9 cellular contexts compared by ENCODE assay signal in genomic region chr16:31182391-31182790, GRCh38. TPM values are rescaled to one million over a fixed set of nuclear protein-coding genes. Genes with fewer than 3 reads are reported as not detected.
DNase-seq lines count a peak whose midpoint lies in the region; ATAC-seq and TF ChIP-seq lines count a peak whose summit lies in the region.
"Had no signal": no experiment of that assay in that cellular context is flagged by ENCODE, and none has a peak within 500 bp of the region (broad histone marks: within the 10 kb centered on the region; RNA-seq: fewer than 3 reads in every experiment).

No MANE protein-coding gene starts in this region.

- 20% methylated on average over 7 of the region's 7 CpGs for WGBS in esophagus muscularis mucosa
- 37 to 41% methylated on average over 7 of the region's 7 CpGs for WGBS in sigmoid colon, 2 donors

- no peak for TF ChIP-seq EP300 in esophagus muscularis mucosa (IDR thresholded peaks at IDR 0.05)
- TF ChIP-seq EP300 in sigmoid colon (IDR thresholded peaks at IDR 0.05), result no peak

- ATAC-seq in mucosa of descending colon, result no peak

- H3K9me3 ChIP-seq in SJCRH30 (replicated peaks), result no peaks in the 10 kb centered on the region
- H3K9me3 ChIP-seq in esophagus muscularis mucosa, result no peaks in the 10 kb centered on the region
- H3K9me3 ChIP-seq in sigmoid colon, result no peaks in the 10 kb centered on the region
- H3K9me3 ChIP-seq in mucosa of descending colon, result no peaks in the 10 kb centered on the region

- H3K4me1 ChIP-seq in SJCRH30 (peaks cover 13% of the 10 kb centered on the region), esophagus muscularis mucosa (peaks cover 29 to 48% (median 45%) of the 10 kb centered on the region in 4 donors), sigmoid colon (peaks cover 0 to 46% (median 42%) of the 10 kb centered on the region in 4 donors), mucosa of descending colon (ENCODE audit: low read depth) (peaks cover 27% of the 10 kb centered on the region)

- no peak for TF ChIP-seq CTCF in GM12875 (IDR thresholded peaks at IDR 0.05; ENCODE audit: borderline replicate concordance, insufficient read depth, low read depth, low read length)
- no peak for TF ChIP-seq CTCF in esophagus muscularis mucosa (IDR thresholded peaks at IDR 0.05)
- TF ChIP-seq CTCF in sigmoid colon (IDR thresholded peaks at IDR 0.05), result no peak
- no peak for TF ChIP-seq CTCF in mucosa of descending colon (IDR thresholded peaks at IDR 0.05)
- TF ChIP-seq CTCF in GM20000 (IDR thresholded peaks at IDR 0.05; ENCODE audit: extremely low read depth, missing control alignments), result no peak

- H3K27ac ChIP-seq in SJCRH30 (no peak overlapping the region), esophagus muscularis mucosa (replicated peaks in 1 of 4) (peak overlapping the region in 2 of 4 donors; percentile 4 to 97), sigmoid colon (peak overlapping the region in 1 of 4 donors; percentile 31)

- H3K4me3 ChIP-seq in GM12875 (ENCODE audit: low read depth, low read length) (peak overlapping the region; percentile 73), SJCRH30 (peak overlapping the region; percentile 97), esophagus muscularis mucosa (peak overlapping the region; percentile 80 to 99 (median 88)), sigmoid colon (peak overlapping the region in 3 of 4 donors; percentile 91 to 94 (median 93)), mucosa of descending colon (no peak overlapping the region)

- H3K36me3 ChIP-seq in SJCRH30, result peaks cover 67% of the 10 kb centered on the region
- peaks cover 36 to 52% (median 50%) of the 10 kb centered on the region in 4 donors for H3K36me3 ChIP-seq in esophagus muscularis mucosa
- peaks cover 38 to 52% (median 47%) of the 10 kb centered on the region in 4 donors for H3K36me3 ChIP-seq in sigmoid colon
- H3K36me3 ChIP-seq in mucosa of descending colon (ENCODE audit: low read depth), result peaks cover 12% of the 10 kb centered on the region

- intact Hi-C loops in esophagus muscularis mucosa (cut with DNase I), result no loop called here
- intact Hi-C loops in sigmoid colon (cut with DNase I), result loop anchor here (10.0 kb wide), 1 partner anchor 692 kb away; the partner anchor contains the start of gene ZNF267
- intact Hi-C loops in mucosa of descending colon (cut with DNase I, micrococcal nuclease), result no loop called here

- H3K27me3 ChIP-seq in SJCRH30 (no peaks in the 10 kb centered on the region), esophagus muscularis mucosa (no peaks in the 10 kb centered on the region), sigmoid colon (no peaks in the 10 kb centered on the region)

- DNase-seq in SJCRH30 (peak in 1 of 2 experiments; percentile 8), esophagus muscularis mucosa (ENCODE audit: extremely low spot score) (no peak), sigmoid colon (no peak), mucosa of descending colon (no peak), GM20000 (ENCODE audit: low spot score) (no peak)
- DNase-seq in stimulated activated CD4-positive, alpha-beta T cell treated with anti-CD3 and anti-CD28 coated beads, Interleukin-4, amount 100 ng/mL, for 1 hour, result no peak
- no peak for DNase-seq in activated CD4-positive, alpha-beta T cell treated with anti-CD3 and anti-CD28 coated beads for 48 hours
- DNase-seq: NCI-H1694 treated with DMSO at 0.1 percent for 48 hours had no signal

- TF ChIP-seq POLR2A in esophagus muscularis mucosa (IDR thresholded peaks at IDR 0.05; ENCODE audit: low read depth) (no peak), sigmoid colon (IDR thresholded peaks at IDR 0.05) (no peak)

RNA-seq across cellular contexts. Expression of gene FUS, which starts 2.5 kb away (rescaled TPM):
- total RNA-seq in SJCRH30 (2014; rRNA removed; shearing (Covaris generic)), result 92.1 and 111 TPM in 2 replicates
- total RNA-seq in esophagus muscularis mucosa, result 10 to 100 TPM; 24.0 to 45.1 (median 34.2) TPM
- total RNA-seq in sigmoid colon, result 10 to 100 TPM; 44.1 to 63.9 (median 60.4) TPM
- polyA plus RNA-seq in sigmoid colon, result 100 to 1,000 TPM in 1 of 3 donors, 10 to 100 TPM in 2; 79.9 to 262 (median 98.3) TPM
- total RNA-seq in mucosa of descending colon, result 100 to 1,000 TPM; 167 to 264 (median 189) TPM

RNA-seq across cellular contexts. Expression of gene PYCARD, which starts 20.2 kb away (rescaled TPM):
- total RNA-seq in SJCRH30 (2014; rRNA removed; shearing (Covaris generic)), result not detected in 2 replicates
- total RNA-seq in esophagus muscularis mucosa (10 to 100 TPM; 14.5 to 28.9 (median 22.9) TPM), sigmoid colon (10 to 100 TPM; 21.0 to 24.6 (median 23.5) TPM), mucosa of descending colon (10 to 100 TPM; 39.2 to 63.4 (median 63.1) TPM)
- polyA plus RNA-seq in sigmoid colon, result 100 to 1,000 TPM in 2 of 3 donors, 10 to 100 TPM in 1; 93.1 to 120 (median 107) TPM

RNA-seq across cellular contexts. Expression of gene TRIM72, which starts 31.5 kb away (rescaled TPM):
- 32.5 and 33.7 TPM in 2 replicates for total RNA-seq in SJCRH30 (2014; rRNA removed; shearing (Covaris generic))
- total RNA-seq in esophagus muscularis mucosa (under 1 TPM in 2 of 4 donors, not detected in 2; under 0.01 to 0.84 TPM), sigmoid colon (under 1 TPM in 3 of 4 donors, not detected in 1; under 0.01 to 0.27 (median under 0.01) TPM), mucosa of descending colon (under 1 TPM in 1 of 3 donors, not detected in 2; 0.02 TPM)
- under 1 TPM; under 0.01 to 0.07 (median under 0.01) TPM for polyA plus RNA-seq in sigmoid colon

RNA-seq across cellular contexts. Expression of gene PRSS36, which starts 32.5 kb away (rescaled TPM):
- total RNA-seq in SJCRH30 (2014; rRNA removed; shearing (Covaris generic)), result 0.43 and 0.51 TPM in 2 replicates
- total RNA-seq in esophagus muscularis mucosa (1 to 10 TPM; 2.7 to 8.4 (median 5.1) TPM), sigmoid colon (1 to 10 TPM in 3 of 4 donors, under 1 TPM in 1; 0.83 to 7.3 (median 3.7) TPM), mucosa of descending colon (10 to 100 TPM in 1 of 3 donors, 1 to 10 TPM in 2; 8.2 to 10.2 (median 9.5) TPM)
- polyA plus RNA-seq in sigmoid colon, result 10 to 100 TPM in 1 of 3 donors, 1 to 10 TPM in 2; 4.7 to 10.2 (median 7.6) TPM

RNA-seq across cellular contexts. Expression of gene PYDC1, which starts 34.5 kb away (rescaled TPM):
- total RNA-seq in SJCRH30 (2014; rRNA removed; shearing (Covaris generic)), result not detected in 2 replicates
- not detected for total RNA-seq in esophagus muscularis mucosa
- total RNA-seq in sigmoid colon, result not detected
- under 1 TPM in 1 of 3 donors, not detected in 2; 0.16 TPM for polyA plus RNA-seq in sigmoid colon
- not detected for total RNA-seq in mucosa of descending colon

Comparison
In these comparisons a context has a peak if more than half of its experiments do, and no peak if none do; other contexts are left out.
1. RNA of gene PYCARD, which starts 20.2 kb away (total RNA-seq): 39.2 to 63.4 TPM in mucosa of descending colon, 14.5 to 28.9 TPM in esophagus muscularis mucosa and 21.0 to 24.6 TPM in sigmoid colon; not detected in SJCRH30; every median in the first group is over 10 times any median in the second.
2. RNA of gene TRIM72, which starts 31.5 kb away (total RNA-seq): 32.5 to 33.7 TPM in SJCRH30; 0.02 TPM in mucosa of descending colon, under 0.01 to 0.84 TPM in esophagus muscularis mucosa and under 0.01 to 0.27 TPM in sigmoid colon; every median in the first group is over 10 times any median in the second.